ENCODE assay signal across 2 cellular contexts in genomic region chr5:132334812-132335211, GRCh38.
TF ChIP-seq lines count a peak whose summit lies in the region.

No MANE protein-coding gene starts in this region.

TF ChIP-seq in endothelial cell of umbilical vein, 7 proteins besides CTCF, POLR2A, EP300 and RAD21:
- no peak for TF ChIP-seq EZH2 (IDR thresholded peaks at IDR 0.05; ENCODE audit: borderline replicate concordance, low read depth, low read length, severe bottlenecking)
- TF ChIP-seq JUN (IDR thresholded peaks at IDR 0.05; ENCODE audit: borderline replicate concordance, insufficient read depth, insufficient read length, low read depth), result no peak
- no peak for TF ChIP-seq MYC (IDR thresholded peaks at IDR 0.05; ENCODE audit: low read depth, low read length)
- TF ChIP-seq GATA2 (IDR thresholded peaks at IDR 0.05; ENCODE audit: insufficient read depth, insufficient read length, low read depth, low read length), result no peak
- TF ChIP-seq POLR2AphosphoS5 (IDR thresholded peaks at IDR 0.05; ENCODE audit: insufficient read depth, low read depth, low read length), result no peak
- TF ChIP-seq MAX (IDR thresholded peaks at IDR 0.05; ENCODE audit: insufficient read depth, insufficient read length), result no peak
- no peak for TF ChIP-seq FOS (IDR thresholded peaks at IDR 0.05; ENCODE audit: borderline replicate concordance, insufficient read depth, low read length)

TF ChIP-seq in SK-N-SH, 30 proteins besides CTCF, POLR2A, EP300 and RAD21:
- TF ChIP-seq IRF3 (IDR thresholded peaks at IDR 0.05; ENCODE audit: low read depth, low read length) (no peak), EZH2phosphoT487 (IDR thresholded peaks at IDR 0.05; ENCODE audit: borderline replicate concordance, low read depth) (no peak), FOXJ3 (CRISPR knock-in tag; IDR thresholded peaks at IDR 0.05) (no peak), REST (IDR thresholded peaks at IDR 0.05; ENCODE audit: low read depth, low read length) (no peak), CHD2 (IDR thresholded peaks at IDR 0.05; ENCODE audit: low read length, partially characterized antibody) (no peak), SIN3A (IDR thresholded peaks at IDR 0.05; ENCODE audit: borderline replicate concordance, low read depth, low read length) (no peak), MXI1 (IDR thresholded peaks at IDR 0.05; ENCODE audit: low read depth, low read length) (no peak), MEF2A (IDR thresholded peaks at IDR 0.05; ENCODE audit: borderline replicate concordance, low read depth) (no peak), RXRA (IDR thresholded peaks at IDR 0.05; ENCODE audit: borderline replicate concordance, low read depth) (no peak), RCOR1 (IDR thresholded peaks at IDR 0.05; ENCODE audit: low read length) (no peak), ZBTB33 (IDR thresholded peaks at IDR 0.05; ENCODE audit: borderline replicate concordance, low read depth) (no peak), ELF1 (IDR thresholded peaks at IDR 0.05) (no peak), MAX (IDR thresholded peaks at IDR 0.05; ENCODE audit: low read depth) (no peak), SMC3 (IDR thresholded peaks at IDR 0.05; ENCODE audit: low read depth, low read length) (no peak), FOSL2 (IDR thresholded peaks at IDR 0.05; ENCODE audit: borderline replicate concordance, low read depth) (no peak), POLR2AphosphoS5 (IDR thresholded peaks at IDR 0.05; ENCODE audit: low read depth, low read length) (no peak), USF1 (IDR thresholded peaks at IDR 0.05; ENCODE audit: borderline replicate concordance, low read depth) (no peak), RFX5 (IDR thresholded peaks at IDR 0.05; ENCODE audit: low read length) (no peak), TEAD4 (IDR thresholded peaks at IDR 0.05; ENCODE audit: borderline replicate concordance, insufficient read depth) (no peak), PBX3 (IDR thresholded peaks at IDR 0.05) (no peak)
